8 cellular contexts compared by ENCODE assay signal in genomic region chr1:20551945-20552727, GRCh38. TPM values are rescaled to one million over a fixed set of nuclear protein-coding genes. Genes with fewer than 3 reads are reported as not detected.
DNase-seq lines count a peak whose midpoint lies in the region; ATAC-seq and TF ChIP-seq lines count a peak whose summit lies in the region.

A gene with protein sequence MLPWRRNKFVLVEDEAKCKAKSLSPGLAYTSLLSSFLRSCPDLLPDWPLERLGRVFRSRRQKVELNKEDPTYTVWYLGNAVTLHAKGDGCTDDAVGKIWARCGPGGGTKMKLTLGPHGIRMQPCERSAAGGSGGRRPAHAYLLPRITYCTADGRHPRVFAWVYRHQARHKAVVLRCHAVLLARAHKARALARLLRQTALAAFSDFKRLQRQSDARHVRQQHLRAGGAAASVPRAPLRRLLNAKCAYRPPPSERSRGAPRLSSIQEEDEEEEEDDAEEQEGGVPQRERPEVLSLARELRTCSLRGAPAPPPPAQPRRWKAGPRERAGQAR (plus strand): TSS chr1:20552573. CDS start chr1:20552974, 401 bp downstream.

- no peak for ATAC-seq in activated CD4-positive, alpha-beta T cell treated with anti-CD3 and anti-CD28 coated beads for 36 hours

- no peaks in the 10 kb centered on the region for H3K9me3 Mint-ChIP-seq in activated CD4-positive, alpha-beta T cell treated with anti-CD3 and anti-CD28 coated beads for 36 hours (ENCODE audit: low read depth)

- H3K4me3 ChIP-seq in iPS-15b (ENCODE audit: low read depth, low read length) (peak within 1 kb of the TSS; percentile 61), smooth muscle cell (peak within 1 kb of the TSS; percentile 55)

- H3K9ac ChIP-seq in iPS-15b (ENCODE audit: low read depth, low read length) (peak within 1 kb of the TSS; percentile 54), smooth muscle cell (ENCODE audit: low read depth) (no peak within 1 kb of the TSS)

- H3K27me3 Mint-ChIP-seq in activated CD4-positive, alpha-beta T cell treated with anti-CD3 and anti-CD28 coated beads for 36 hours, result peaks cover 28% of the 10 kb centered on the region

- peak within 1 kb of the TSS; percentile 91 for H3K4me2 ChIP-seq in smooth muscle cell

- no peaks in the 10 kb centered on the region for H3K4me1 ChIP-seq in iPS-15b (ENCODE audit: control insufficient read depth, insufficient read depth, low read length)
- peaks cover 15% of the 10 kb centered on the region for H3K4me1 ChIP-seq in smooth muscle cell (ENCODE audit: low read depth)

- intact Hi-C loops in activated CD4-positive, alpha-beta T cell treated with anti-CD3 and anti-CD28 coated beads for 36 hours (cut with DNase I, micrococcal nuclease), result no loop called here

- H3F3A ChIP-seq in smooth muscle cell (ENCODE audit: low read depth), result no peaks in the 10 kb centered on the region

- DNase-seq in activated CD4-positive, alpha-beta T cell treated with anti-CD3 and anti-CD28 coated beads for 36 hours, result peak; percentile 37
- DNase-seq in activated CD4-positive, alpha-beta T cell treated with anti-CD3 and anti-CD28 coated beads, Interleukin-2, amount 50 U/mL, for 1 hour, result no peak
- peak; percentile 62 for DNase-seq in smooth muscle cell (lab: John Stamatoyannopoulos, UW; ENCODE audit: unreplicated experiment)
- DNase-seq in RPMI8226, result no peak
- no peak for DNase-seq in COLO668 (lab: John Stamatoyannopoulos, UW; ENCODE audit: unreplicated experiment)
- DNase-seq in NCI-H446 treated with DMSO at 0.1 percent for 48 hours (lab: John Stamatoyannopoulos, UW), result no peak

- H3K27me3 ChIP-seq in iPS-15b (ENCODE audit: control insufficient read depth, insufficient read depth, low read length) (peaks cover 61% of the 10 kb centered on the region), smooth muscle cell (ENCODE audit: low read depth) (peaks cover 66% of the 10 kb centered on the region)

- WGBS in smooth muscle cell (ENCODE audit: low lambda C conversion rate), result 5% methylated on average over 40 of the region's 47 CpGs

- no peak for TF ChIP-seq CTCF in smooth muscle cell (IDR thresholded peaks at IDR 0.05; ENCODE audit: borderline replicate concordance, insufficient read depth, poor library complexity, severe bottlenecking)

- H3K4me3 Mint-ChIP-seq in activated CD4-positive, alpha-beta T cell treated with anti-CD3 and anti-CD28 coated beads for 36 hours, result no peak within 1 kb of the TSS

- H3K9me3 ChIP-seq in iPS-15b (ENCODE audit: control insufficient read depth, insufficient read depth, low read length) (no peaks in the 10 kb centered on the region), smooth muscle cell (replicated peaks; ENCODE audit: low read depth) (no peaks in the 10 kb centered on the region)

- peak within 1 kb of the TSS; percentile 97 for H2AFZ ChIP-seq in smooth muscle cell (ENCODE audit: low read depth)

- no peak within 1 kb of the TSS for H3K27ac Mint-ChIP-seq in activated CD4-positive, alpha-beta T cell treated with anti-CD3 and anti-CD28 coated beads for 36 hours

- no peaks in the 10 kb centered on the region for H4K20me1 ChIP-seq in smooth muscle cell (ENCODE audit: low read depth)

- no peaks in the 10 kb centered on the region for H3K4me1 Mint-ChIP-seq in activated CD4-positive, alpha-beta T cell treated with anti-CD3 and anti-CD28 coated beads for 36 hours

- CTCF ChIA-PET in activated CD4-positive, alpha-beta T cell treated with anti-CD3 and anti-CD28 coated beads for 36 hours (lab: Charles Lee), result interaction anchor here (0.7 to 0.9 kb wide), 2 partner anchors 19 to 29 kb away, joined by 4 read pairs; no protein-coding TSS in a partner anchor

- H3K36me3 ChIP-seq in iPS-15b (ENCODE audit: control insufficient read depth, insufficient read depth, low read length) (no peaks in the 10 kb centered on the region), smooth muscle cell (ENCODE audit: low read depth) (no peaks in the 10 kb centered on the region)

- H3K27ac ChIP-seq in angular gyrus (ENCODE audit: low read depth, low read length) (peak within 1 kb of the TSS; percentile 84), smooth muscle cell (ENCODE audit: low read depth) (no peak within 1 kb of the TSS)

- no peaks in the 10 kb centered on the region for H3K79me2 ChIP-seq in smooth muscle cell (ENCODE audit: low read depth)

- POLR2A ChIA-PET in activated CD4-positive, alpha-beta T cell treated with anti-CD3 and anti-CD28 coated beads for 36 hours (lab: Charles Lee), result no interaction called here

- H3K36me3 Mint-ChIP-seq in activated CD4-positive, alpha-beta T cell treated with anti-CD3 and anti-CD28 coated beads for 36 hours (ENCODE audit: low read depth), result no peaks in the 10 kb centered on the region

RNA-seq across cellular contexts. Expression of the gene that starts here (rescaled TPM):
- total RNA-seq in activated CD4-positive, alpha-beta T cell treated with anti-CD3 and anti-CD28 coated beads for 36 hours, result not detected
- total RNA-seq in smooth muscle cell, result 0.90 and 1.2 TPM in 2 replicates
- 2.7 and 3.4 TPM in 2 replicates for polyA plus RNA-seq in smooth muscle cell

Comparison
In these comparisons a context has a peak if more than half of its experiments do, and no peak if none do; other contexts are left out.
1. Peak in DNase-seq in activated CD4-positive, alpha-beta T cell treated with anti-CD3 and anti-CD28 coated beads for 36 hours; RNA of the gene not detected or under 1 TPM.